ENCODE assay signal across 13 cellular contexts in genomic region chr1:220990417-220991337, GRCh38.
A peak's percentile ranks its signal among the peaks of the same experiment; 100 is the strongest.
DNase-seq lines count a peak whose midpoint lies in the region; ATAC-seq lines count a peak whose summit lies in the region.
"Had no signal": no experiment of that assay in that cellular context is flagged by ENCODE, and none has a peak within 500 bp of the region (broad histone marks: within the 10 kb centered on the region; RNA-seq: fewer than 3 reads in every experiment).

No MANE protein-coding gene starts in this region.

- no peaks in the 10 kb centered on the region for H3K27me3 Mint-ChIP-seq in T-helper 2 cell treated with Interferon-gamma antibody and Interleukin-4, amounts not matched to agents 5 μg/mL and 100 μg/mL, for 36 hours (ENCODE audit: low read depth)

- no peak overlapping the region for H3K9ac ChIP-seq in mesendoderm (ENCODE audit: low read length)

- H4K8ac ChIP-seq in mesendoderm (ENCODE audit: low read depth, low read length) = no peak overlapping the region

- H3K79me1 ChIP-seq in mesendoderm (ENCODE audit: low read length) = no peaks in the 10 kb centered on the region

- no peaks in the 10 kb centered on the region for H3K9me3 Mint-ChIP-seq in T-helper 2 cell treated with Interferon-gamma antibody and Interleukin-4, amounts not matched to agents 5 μg/mL and 100 μg/mL, for 36 hours

- H3K27ac Mint-ChIP-seq in T-helper 2 cell treated with Interferon-gamma antibody and Interleukin-4, amounts not matched to agents 5 μg/mL and 100 μg/mL, for 36 hours = no peak overlapping the region

- no peak overlapping the region for H2AK5ac ChIP-seq in mesendoderm (ENCODE audit: low read length)

- H3K4me3 ChIP-seq in mesendoderm (ENCODE audit: low read length) = no peak overlapping the region
- H3K4me3 ChIP-seq: PC-9, tibial artery had no signal

- H3K56ac ChIP-seq in mesendoderm (ENCODE audit: low read length) = no peak overlapping the region

- H3K27me3 ChIP-seq in mesendoderm (ENCODE audit: insufficient read depth, low read length, poor library complexity) = no peaks in the 10 kb centered on the region
- H3K27me3 ChIP-seq: tibial artery had no signal

- WGBS in mesendoderm (ENCODE audit: extremely low coverage, insufficient coverage, low lambda C conversion rate) = no CpG with 5 or more reads among the region's 2 CpGs

- no peaks in the 10 kb centered on the region for H3K36me3 ChIP-seq in mesendoderm (ENCODE audit: control insufficient read depth, insufficient read depth, low read length)
- H3K36me3 ChIP-seq: tibial artery had no signal

- H3K4me2 ChIP-seq in mesendoderm (ENCODE audit: low read length) = no peak overlapping the region
- H3K4me2 ChIP-seq: PC-9 had no signal

- H3K18ac ChIP-seq in mesendoderm (ENCODE audit: low read length) = no peak overlapping the region

- DNase-seq in CD1c-positive myeloid dendritic cell (ENCODE audit: extremely low spot score) (peak; percentile 38), MV-4-11 (lab: John Stamatoyannopoulos, UW) (peak; percentile 70), brain pericyte (ENCODE audit: low read depth, low spot score) (peak; percentile 7), mesendoderm (peak; percentile 31), ecto neural progenitor cell (ENCODE audit: low spot score) (no peak)
- DNase-seq in T-helper 2 cell treated with Interferon-gamma antibody and Interleukin-4, amounts not matched to agents 5 μg/mL and 100 μg/mL, for 36 hours (ENCODE audit: low spot score) = no peak
- DNase-seq: activated CD4-positive, alpha-beta T cell treated with anti-CD3 and anti-CD28 coated beads, Interleukin-2, amount 50 U/mL, for 48 hours; amygdala; PC-9; tibial artery had no signal

- no peaks in the 10 kb centered on the region for H3K4me1 ChIP-seq in mesendoderm (ENCODE audit: control insufficient read depth, low read depth, low read length)

- ATAC-seq in HG02840 (IDR thresholded peaks at IDR 0.05; ENCODE audit: low FRiP score, unreplicated experiment) (no peak), HG03175 (IDR thresholded peaks at IDR 0.05; ENCODE audit: unreplicated experiment) (no peak)

- H3K4me3 Mint-ChIP-seq in T-helper 2 cell treated with Interferon-gamma antibody and Interleukin-4, amounts not matched to agents 5 μg/mL and 100 μg/mL, for 36 hours = no peak overlapping the region
- H3K4me3 Mint-ChIP-seq: nephron had no signal

- H3K4me1 Mint-ChIP-seq in T-helper 2 cell treated with Interferon-gamma antibody and Interleukin-4, amounts not matched to agents 5 μg/mL and 100 μg/mL, for 36 hours (ENCODE audit: low read depth) = no peaks in the 10 kb centered on the region

- no peaks in the 10 kb centered on the region for H3K79me2 ChIP-seq in mesendoderm (ENCODE audit: control insufficient read depth, insufficient read depth, low read length)

- no peak overlapping the region for H3K4ac ChIP-seq in mesendoderm (ENCODE audit: low read depth, low read length)

- no peak overlapping the region for H3K23ac ChIP-seq in mesendoderm (ENCODE audit: low read length)

- H2BK5ac ChIP-seq in mesendoderm (ENCODE audit: low read length) = no peak overlapping the region

- no peak overlapping the region for H4K5ac ChIP-seq in mesendoderm (ENCODE audit: low read length)

- H2BK15ac ChIP-seq in mesendoderm (replicated peaks; ENCODE audit: low read depth) = no peak overlapping the region

- no peak overlapping the region for H2BK120ac ChIP-seq in mesendoderm (ENCODE audit: low read depth, low read length)

- H3K27ac ChIP-seq in mesendoderm (ENCODE audit: low read depth, low read length) = no peak overlapping the region
- H3K27ac ChIP-seq: PC-9, tibial artery had no signal

- no peaks in the 10 kb centered on the region for H3K36me3 Mint-ChIP-seq in T-helper 2 cell treated with Interferon-gamma antibody and Interleukin-4, amounts not matched to agents 5 μg/mL and 100 μg/mL, for 36 hours (ENCODE audit: low read depth)

Comparison
In these comparisons a context has a peak if more than half of its experiments do, and no peak if none do; other contexts are left out.
1. DNase-seq: peak in CD1c-positive myeloid dendritic cell (single experiment), MV-4-11 (single experiment), brain pericyte (single experiment) and mesendoderm (single experiment); none in T-helper 2 cell treated with Interferon-gamma antibody and Interleukin-4, amounts not matched to agents 5 μg/mL and 100 μg/mL, for 36 hours (single experiment) and ecto neural progenitor cell (single experiment).